In genomic region chr6:161242779-161243693, GRCh38 we compare ENCODE assay signal across 9 cellular contexts. TPM values are rescaled to one million over a fixed set of nuclear protein-coding genes. Genes with fewer than 3 reads are reported as not detected.
DNase-seq lines count a peak whose midpoint lies in the region; ATAC-seq and TF ChIP-seq lines count a peak whose summit lies in the region.
"Had no signal": no experiment of that assay in that cellular context is flagged by ENCODE, and none has a peak within 500 bp of the region (broad histone marks: within the 10 kb centered on the region; RNA-seq: fewer than 3 reads in every experiment).

No MANE protein-coding gene starts in this region.

- no peak for TF ChIP-seq CTCF in fibroblast of the aortic adventitia (IDR thresholded peaks at IDR 0.05; ENCODE audit: insufficient read depth, low read length)

- DNase-seq in GM04504 (ENCODE audit: low read depth): peak; percentile 51
- peak; percentile 67 for DNase-seq in activated CD8-positive, alpha-beta memory T cell treated with anti-CD3 and anti-CD28 coated beads for 24 hours
- peak; percentile 36 for DNase-seq in fibroblast of the aortic adventitia (ENCODE audit: low read depth)
- DNase-seq in stimulated activated CD8-positive, alpha-beta memory T cell treated with anti-CD3 and anti-CD28 coated beads, Interleukin-12 subunit alpha, Interleukin-12 subunit beta, amount 100 ng/mL, for 4 hours (ENCODE audit: low read depth): peak; percentile 51
- DNase-seq in 8988T: no peak
- no peak for DNase-seq in COR-L47 (lab: John Stamatoyannopoulos, UW)
- DNase-seq in NCI-H226: no peak
- DNase-seq: SHP77 had no signal

- H3K4me3 ChIP-seq in fibroblast of the aortic adventitia (ENCODE audit: low read depth, low read length): no peak overlapping the region

- no peak for ATAC-seq in HG03378 (IDR thresholded peaks at IDR 0.05; ENCODE audit: unreplicated experiment)

RNA-seq across cellular contexts. Expression of gene AGPAT4, which starts 30.8 kb away (rescaled TPM):
- total RNA-seq in fibroblast of the aortic adventitia (ENCODE audit: low replicate concordance): 5.5 and 11.6 TPM in 2 replicates

Comparison
In these comparisons a context has a peak if more than half of its experiments do, and no peak if none do; other contexts are left out.
1. DNase-seq: peak in GM04504 (single experiment), activated CD8-positive, alpha-beta memory T cell treated with anti-CD3 and anti-CD28 coated beads for 24 hours (single experiment), fibroblast of the aortic adventitia (single experiment) and stimulated activated CD8-positive, alpha-beta memory T cell treated with anti-CD3 and anti-CD28 coated beads, Interleukin-12 subunit alpha, Interleukin-12 subunit beta, amount 100 ng/mL, for 4 hours (single experiment); none in 8988T (single experiment), COR-L47 (single experiment) and NCI-H226 (single experiment).